ENCODE assay signal across 1 cellular context in the genomic region with DNA sequence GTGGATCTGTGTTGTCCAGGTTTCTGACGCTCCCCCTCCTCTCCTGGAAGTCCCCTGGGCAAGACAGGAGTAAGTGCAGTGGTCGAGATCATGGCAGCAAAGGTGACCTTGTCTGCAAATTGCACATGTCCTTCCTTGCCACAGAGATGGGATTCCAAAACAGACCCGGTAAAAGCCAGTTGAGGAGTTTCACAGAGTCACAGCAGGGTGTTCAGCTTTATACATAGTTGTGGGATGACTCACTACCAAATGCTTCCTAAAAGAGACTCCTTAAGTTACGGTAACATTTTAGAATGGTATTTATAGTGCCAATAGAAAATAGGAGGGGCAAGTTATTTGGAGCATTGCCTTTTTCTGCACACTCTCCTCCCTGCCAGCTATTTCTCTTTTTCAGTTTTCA.
A peak's percentile ranks its signal among the peaks of the same experiment; 100 is the strongest.
TF ChIP-seq lines count a peak whose summit lies in the region.

No MANE protein-coding gene starts in this region.

TF ChIP-seq in H1, 55 proteins besides CTCF, POLR2A, EP300 and RAD21 (continued from another document):
- TF ChIP-seq, protein P1, sequence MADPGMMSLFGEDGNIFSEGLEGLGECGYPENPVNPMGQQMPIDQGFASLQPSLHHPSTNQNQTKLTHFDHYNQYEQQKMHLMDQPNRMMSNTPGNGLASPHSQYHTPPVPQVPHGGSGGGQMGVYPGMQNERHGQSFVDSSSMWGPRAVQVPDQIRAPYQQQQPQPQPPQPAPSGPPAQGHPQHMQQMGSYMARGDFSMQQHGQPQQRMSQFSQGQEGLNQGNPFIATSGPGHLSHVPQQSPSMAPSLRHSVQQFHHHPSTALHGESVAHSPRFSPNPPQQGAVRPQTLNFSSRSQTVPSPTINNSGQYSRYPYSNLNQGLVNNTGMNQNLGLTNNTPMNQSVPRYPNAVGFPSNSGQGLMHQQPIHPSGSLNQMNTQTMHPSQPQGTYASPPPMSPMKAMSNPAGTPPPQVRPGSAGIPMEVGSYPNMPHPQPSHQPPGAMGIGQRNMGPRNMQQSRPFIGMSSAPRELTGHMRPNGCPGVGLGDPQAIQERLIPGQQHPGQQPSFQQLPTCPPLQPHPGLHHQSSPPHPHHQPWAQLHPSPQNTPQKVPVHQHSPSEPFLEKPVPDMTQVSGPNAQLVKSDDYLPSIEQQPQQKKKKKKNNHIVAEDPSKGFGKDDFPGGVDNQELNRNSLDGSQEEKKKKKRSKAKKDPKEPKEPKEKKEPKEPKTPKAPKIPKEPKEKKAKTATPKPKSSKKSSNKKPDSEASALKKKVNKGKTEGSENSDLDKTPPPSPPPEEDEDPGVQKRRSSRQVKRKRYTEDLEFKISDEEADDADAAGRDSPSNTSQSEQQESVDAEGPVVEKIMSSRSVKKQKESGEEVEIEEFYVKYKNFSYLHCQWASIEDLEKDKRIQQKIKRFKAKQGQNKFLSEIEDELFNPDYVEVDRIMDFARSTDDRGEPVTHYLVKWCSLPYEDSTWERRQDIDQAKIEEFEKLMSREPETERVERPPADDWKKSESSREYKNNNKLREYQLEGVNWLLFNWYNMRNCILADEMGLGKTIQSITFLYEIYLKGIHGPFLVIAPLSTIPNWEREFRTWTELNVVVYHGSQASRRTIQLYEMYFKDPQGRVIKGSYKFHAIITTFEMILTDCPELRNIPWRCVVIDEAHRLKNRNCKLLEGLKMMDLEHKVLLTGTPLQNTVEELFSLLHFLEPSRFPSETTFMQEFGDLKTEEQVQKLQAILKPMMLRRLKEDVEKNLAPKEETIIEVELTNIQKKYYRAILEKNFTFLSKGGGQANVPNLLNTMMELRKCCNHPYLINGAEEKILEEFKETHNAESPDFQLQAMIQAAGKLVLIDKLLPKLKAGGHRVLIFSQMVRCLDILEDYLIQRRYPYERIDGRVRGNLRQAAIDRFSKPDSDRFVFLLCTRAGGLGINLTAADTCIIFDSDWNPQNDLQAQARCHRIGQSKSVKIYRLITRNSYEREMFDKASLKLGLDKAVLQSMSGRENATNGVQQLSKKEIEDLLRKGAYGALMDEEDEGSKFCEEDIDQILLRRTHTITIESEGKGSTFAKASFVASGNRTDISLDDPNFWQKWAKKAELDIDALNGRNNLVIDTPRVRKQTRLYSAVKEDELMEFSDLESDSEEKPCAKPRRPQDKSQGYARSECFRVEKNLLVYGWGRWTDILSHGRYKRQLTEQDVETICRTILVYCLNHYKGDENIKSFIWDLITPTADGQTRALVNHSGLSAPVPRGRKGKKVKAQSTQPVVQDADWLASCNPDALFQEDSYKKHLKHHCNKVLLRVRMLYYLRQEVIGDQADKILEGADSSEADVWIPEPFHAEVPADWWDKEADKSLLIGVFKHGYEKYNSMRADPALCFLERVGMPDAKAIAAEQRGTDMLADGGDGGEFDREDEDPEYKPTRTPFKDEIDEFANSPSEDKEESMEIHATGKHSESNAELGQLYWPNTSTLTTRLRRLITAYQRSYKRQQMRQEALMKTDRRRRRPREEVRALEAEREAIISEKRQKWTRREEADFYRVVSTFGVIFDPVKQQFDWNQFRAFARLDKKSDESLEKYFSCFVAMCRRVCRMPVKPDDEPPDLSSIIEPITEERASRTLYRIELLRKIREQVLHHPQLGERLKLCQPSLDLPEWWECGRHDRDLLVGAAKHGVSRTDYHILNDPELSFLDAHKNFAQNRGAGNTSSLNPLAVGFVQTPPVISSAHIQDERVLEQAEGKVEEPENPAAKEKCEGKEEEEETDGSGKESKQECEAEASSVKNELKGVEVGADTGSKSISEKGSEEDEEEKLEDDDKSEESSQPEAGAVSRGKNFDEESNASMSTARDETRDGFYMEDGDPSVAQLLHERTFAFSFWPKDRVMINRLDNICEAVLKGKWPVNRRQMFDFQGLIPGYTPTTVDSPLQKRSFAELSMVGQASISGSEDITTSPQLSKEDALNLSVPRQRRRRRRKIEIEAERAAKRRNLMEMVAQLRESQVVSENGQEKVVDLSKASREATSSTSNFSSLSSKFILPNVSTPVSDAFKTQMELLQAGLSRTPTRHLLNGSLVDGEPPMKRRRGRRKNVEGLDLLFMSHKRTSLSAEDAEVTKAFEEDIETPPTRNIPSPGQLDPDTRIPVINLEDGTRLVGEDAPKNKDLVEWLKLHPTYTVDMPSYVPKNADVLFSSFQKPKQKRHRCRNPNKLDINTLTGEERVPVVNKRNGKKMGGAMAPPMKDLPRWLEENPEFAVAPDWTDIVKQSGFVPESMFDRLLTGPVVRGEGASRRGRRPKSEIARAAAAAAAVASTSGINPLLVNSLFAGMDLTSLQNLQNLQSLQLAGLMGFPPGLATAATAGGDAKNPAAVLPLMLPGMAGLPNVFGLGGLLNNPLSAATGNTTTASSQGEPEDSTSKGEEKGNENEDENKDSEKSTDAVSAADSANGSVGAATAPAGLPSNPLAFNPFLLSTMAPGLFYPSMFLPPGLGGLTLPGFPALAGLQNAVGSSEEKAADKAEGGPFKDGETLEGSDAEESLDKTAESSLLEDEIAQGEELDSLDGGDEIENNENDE (IDR thresholded peaks at IDR 0.05; ENCODE audit: insufficient replicate concordance, low read length), result peak; percentile 99
- TF ChIP-seq POU5F1 (IDR thresholded peaks at IDR 0.05; ENCODE audit: low read depth, low read length), result no peak
- no peak for TF ChIP-seq ZNF274 (IDR thresholded peaks at IDR 0.05; ENCODE audit: borderline replicate concordance, extremely low read depth, low read length)
- peak; percentile 99 for TF ChIP-seq JUND (IDR thresholded peaks at IDR 0.05; ENCODE audit: low read length)
- TF ChIP-seq CHD2 (IDR thresholded peaks at IDR 0.05; ENCODE audit: low read length), result no peak
- TF ChIP-seq TAF7 (optimal IDR thresholded peaks at IDR 0.05; ENCODE audit: borderline replicate concordance, low read depth, low read length), result no peak
- no peak for TF ChIP-seq TCF12 (IDR thresholded peaks at IDR 0.05; ENCODE audit: low read depth, low read length)
- no peak for TF ChIP-seq KDM4A (IDR thresholded peaks at IDR 0.05; ENCODE audit: low read depth, low read length, severe bottlenecking)
- peak; percentile 47; the same call in 1 of the 2 replicates for TF ChIP-seq RBBP5 (IDR thresholded peaks at IDR 0.05; ENCODE audit: borderline replicate concordance, low read depth, low read length)
- no peak for TF ChIP-seq EGR1 (IDR thresholded peaks at IDR 0.05; ENCODE audit: borderline replicate concordance, low read depth, low read length)
- no peak for TF ChIP-seq CHD1 (IDR thresholded peaks at IDR 0.05; ENCODE audit: low read depth, low read length)
- TF ChIP-seq KDM1A (IDR thresholded peaks at IDR 0.05; ENCODE audit: borderline replicate concordance, low read length), result no peak
- no peak for TF ChIP-seq NRF1 (IDR thresholded peaks at IDR 0.05; ENCODE audit: low read depth, low read length)
- no peak for TF ChIP-seq SIX5 (IDR thresholded peaks at IDR 0.05; ENCODE audit: low read depth, low read length)
- TF ChIP-seq SIRT6 (IDR thresholded peaks at IDR 0.05; ENCODE audit: low read length), result no peak
- TF ChIP-seq SRF (IDR thresholded peaks at IDR 0.05; ENCODE audit: low read depth, low read length), result no peak
- no peak for TF ChIP-seq YY1 (IDR thresholded peaks at IDR 0.05; ENCODE audit: low read depth, low read length)
- no peak for TF ChIP-seq CREB1 (IDR thresholded peaks at IDR 0.05)
- TF ChIP-seq, protein P2, sequence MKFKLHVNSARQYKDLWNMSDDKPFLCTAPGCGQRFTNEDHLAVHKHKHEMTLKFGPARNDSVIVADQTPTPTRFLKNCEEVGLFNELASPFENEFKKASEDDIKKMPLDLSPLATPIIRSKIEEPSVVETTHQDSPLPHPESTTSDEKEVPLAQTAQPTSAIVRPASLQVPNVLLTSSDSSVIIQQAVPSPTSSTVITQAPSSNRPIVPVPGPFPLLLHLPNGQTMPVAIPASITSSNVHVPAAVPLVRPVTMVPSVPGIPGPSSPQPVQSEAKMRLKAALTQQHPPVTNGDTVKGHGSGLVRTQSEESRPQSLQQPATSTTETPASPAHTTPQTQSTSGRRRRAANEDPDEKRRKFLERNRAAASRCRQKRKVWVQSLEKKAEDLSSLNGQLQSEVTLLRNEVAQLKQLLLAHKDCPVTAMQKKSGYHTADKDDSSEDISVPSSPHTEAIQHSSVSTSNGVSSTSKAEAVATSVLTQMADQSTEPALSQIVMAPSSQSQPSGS (IDR thresholded peaks at IDR 0.05; ENCODE audit: low read length), result peak; percentile 64; the same call in 1 of the 2 replicates
- peak; percentile 60; the same call in 1 of the 2 replicates for TF ChIP-seq SP1 (IDR thresholded peaks at IDR 0.05; ENCODE audit: low read depth, low read length)
- TF ChIP-seq, protein P3, sequence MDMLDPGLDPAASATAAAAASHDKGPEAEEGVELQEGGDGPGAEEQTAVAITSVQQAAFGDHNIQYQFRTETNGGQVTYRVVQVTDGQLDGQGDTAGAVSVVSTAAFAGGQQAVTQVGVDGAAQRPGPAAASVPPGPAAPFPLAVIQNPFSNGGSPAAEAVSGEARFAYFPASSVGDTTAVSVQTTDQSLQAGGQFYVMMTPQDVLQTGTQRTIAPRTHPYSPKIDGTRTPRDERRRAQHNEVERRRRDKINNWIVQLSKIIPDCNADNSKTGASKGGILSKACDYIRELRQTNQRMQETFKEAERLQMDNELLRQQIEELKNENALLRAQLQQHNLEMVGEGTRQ (IDR thresholded peaks at IDR 0.05; ENCODE audit: low read length), result no peak
- TF ChIP-seq HDAC6 (IDR thresholded peaks at IDR 0.05; ENCODE audit: low read depth, low read length), result no peak
- TF ChIP-seq, protein P4, sequence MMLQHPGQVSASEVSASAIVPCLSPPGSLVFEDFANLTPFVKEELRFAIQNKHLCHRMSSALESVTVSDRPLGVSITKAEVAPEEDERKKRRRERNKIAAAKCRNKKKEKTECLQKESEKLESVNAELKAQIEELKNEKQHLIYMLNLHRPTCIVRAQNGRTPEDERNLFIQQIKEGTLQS (IDR thresholded peaks at IDR 0.05; ENCODE audit: insufficient read depth, low read depth, low read length), result 0 out of 2 replicates have a peak, but pooled peaks have one; percentile 42
- TF ChIP-seq TBP (IDR thresholded peaks at IDR 0.05; ENCODE audit: low read depth, low read length), result no peak
- TF ChIP-seq, protein P5, sequence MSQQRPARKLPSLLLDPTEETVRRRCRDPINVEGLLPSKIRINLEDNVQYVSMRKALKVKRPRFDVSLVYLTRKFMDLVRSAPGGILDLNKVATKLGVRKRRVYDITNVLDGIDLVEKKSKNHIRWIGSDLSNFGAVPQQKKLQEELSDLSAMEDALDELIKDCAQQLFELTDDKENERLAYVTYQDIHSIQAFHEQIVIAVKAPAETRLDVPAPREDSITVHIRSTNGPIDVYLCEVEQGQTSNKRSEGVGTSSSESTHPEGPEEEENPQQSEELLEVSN (IDR thresholded peaks at IDR 0.05), result peak; percentile 56
- peak; percentile 6 for TF ChIP-seq ASH2L (IDR thresholded peaks at IDR 0.05; ENCODE audit: low read length)
- peak; percentile 35; the same call in 1 of the 2 replicates for TF ChIP-seq MAFK (IDR thresholded peaks at IDR 0.05; ENCODE audit: low read depth, low read length)
- peak; percentile 45; the same call in 1 of the 2 replicates for TF ChIP-seq POLR2AphosphoS5 (IDR thresholded peaks at IDR 0.05; ENCODE audit: low read depth, low read length)
- TF ChIP-seq RNF2 (IDR thresholded peaks at IDR 0.05; ENCODE audit: borderline replicate concordance, low read depth, low read length, missing control alignments, poor library complexity, severe bottlenecking), result no peak
- TF ChIP-seq SIN3A (conservative IDR thresholded peaks at IDR 0.05 in 1 of 2, IDR thresholded peaks at IDR 0.05 in 1 of 2; ENCODE audit: low read depth in 1 of 2, low read length in 2 of 2), result no peak
- no peak for TF ChIP-seq CBX8 (IDR thresholded peaks at IDR 0.05; ENCODE audit: borderline replicate concordance, low read depth, low read length)
- peak; percentile 81 for TF ChIP-seq TEAD4 (IDR thresholded peaks at IDR 0.05; ENCODE audit: low read depth, low read length)
- no peak for TF ChIP-seq SP2 (IDR thresholded peaks at IDR 0.05; ENCODE audit: low read length)
- no peak for TF ChIP-seq HDAC2 (IDR thresholded peaks at IDR 0.05; ENCODE audit: borderline replicate concordance in 1 of 2, low read depth in 2 of 2, low read length in 2 of 2)
- TF ChIP-seq PHF8 (conservative IDR thresholded peaks at IDR 0.05; ENCODE audit: low read depth, low read length), result no peak
- no peak for TF ChIP-seq RFX5 (IDR thresholded peaks at IDR 0.05; ENCODE audit: borderline replicate concordance, low read depth, low read length)
